In the genomic region with DNA sequence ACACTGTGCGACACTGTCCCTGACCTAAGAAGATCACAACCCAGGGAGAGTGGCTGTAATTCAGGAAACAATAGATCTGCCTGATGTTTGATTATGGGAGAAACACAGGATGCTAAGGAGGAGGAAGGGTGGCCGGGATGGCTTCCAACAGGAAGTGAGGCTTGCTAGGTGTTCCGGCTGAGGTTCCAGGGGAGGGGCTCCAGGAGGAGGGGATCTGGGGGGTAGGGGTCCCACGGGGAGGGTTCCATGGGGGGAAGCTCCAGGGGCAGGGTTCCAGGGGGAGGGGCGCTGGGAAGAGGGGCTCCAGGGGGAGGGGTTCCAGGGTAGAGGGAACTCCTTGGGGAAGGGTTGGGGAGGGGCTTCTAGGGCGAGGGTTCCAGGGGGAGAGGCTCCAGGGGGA, we compare ENCODE assay signal across 19 cellular contexts. TPM values are rescaled to one million over a fixed set of nuclear protein-coding genes. Genes with fewer than 3 reads are reported as not detected.
DNase-seq lines count a peak whose midpoint lies in the region; ATAC-seq and TF ChIP-seq lines count a peak whose summit lies in the region.
"Had no signal": no experiment of that assay in that cellular context is flagged by ENCODE, and none has a peak within 500 bp of the region (broad histone marks: within the 10 kb centered on the region; RNA-seq: fewer than 3 reads in every experiment).

No MANE protein-coding gene starts in this region.

- H3K4me3 ChIP-seq in ascending aorta (no peak overlapping the region), upper lobe of left lung (no peak overlapping the region), neural progenitor cell (no peak overlapping the region)
- H3K4me3 ChIP-seq: K562, SJCRH30 had no signal

- H3K36me3 ChIP-seq in ascending aorta (no peaks in the 10 kb centered on the region), upper lobe of left lung (no peaks in the 10 kb centered on the region), neural progenitor cell (no peaks in the 10 kb centered on the region)
- H3K36me3 ChIP-seq: SJCRH30 had no signal

- peak overlapping the region; percentile 35 to 58 for H3K27ac ChIP-seq in ascending aorta
- H3K27ac ChIP-seq in upper lobe of left lung = peak overlapping the region in 3 of 4 donors; percentile 53 to 79 (median 78)
- no peak overlapping the region for H3K27ac ChIP-seq in neural progenitor cell
- H3K27ac ChIP-seq: 22Rv1, C4-2B, SJCRH30 had no signal

- no peaks in the 10 kb centered on the region for H3K9me3 Mint-ChIP-seq in osteocyte (ENCODE audit: unreplicated experiment)
- H3K9me3 Mint-ChIP-seq in activated T-cell treated with anti-CD3 and anti-CD28 coated beads, Interleukin-2, amount 50 U/mL, for 4 hours = no peaks in the 10 kb centered on the region
- no peaks in the 10 kb centered on the region for H3K9me3 Mint-ChIP-seq in neural progenitor cell
- H3K9me3 Mint-ChIP-seq: H9 had no signal

- DNase-seq in DMS153 (lab: John Stamatoyannopoulos, UW) = peak; percentile 70
- DNase-seq in DMS153 treated with DMSO at 0.1 percent for 48 hours (lab: John Stamatoyannopoulos, UW; ENCODE audit: unreplicated experiment) = no peak
- DNase-seq in ascending aorta (ENCODE audit: low spot score in 2 of 2) = no peak
- no peak for DNase-seq in osteocyte (ENCODE audit: extremely low spot score, unreplicated experiment)
- DNase-seq in upper lobe of left lung = no peak
- DNase-seq in activated T-cell treated with anti-CD3 and anti-CD28 coated beads, Interleukin-2, amount 50 U/mL, for 4 hours = no peak
- no peak for DNase-seq in neural progenitor cell (ENCODE audit: low spot score)
- DNase-seq: AML-193, GF-D8, NCI-H1105, NCI-H1694, NCI-H2107, NCI-H226 had no signal

- no peaks in the 10 kb centered on the region for H3K79me2 ChIP-seq in neural progenitor cell (ENCODE audit: low read depth)

- H3K4me3 Mint-ChIP-seq in osteocyte (ENCODE audit: unreplicated experiment) (no peak overlapping the region), neural progenitor cell (no peak overlapping the region)
- H3K4me3 Mint-ChIP-seq in activated T-cell treated with anti-CD3 and anti-CD28 coated beads, Interleukin-2, amount 50 U/mL, for 4 hours = no peak overlapping the region
- H3K4me3 Mint-ChIP-seq: H9 had no signal

- H4K20me1 ChIP-seq in neural progenitor cell (ENCODE audit: low read depth) = no peaks in the 10 kb centered on the region

- H3K27me3 Mint-ChIP-seq in osteocyte (ENCODE audit: unreplicated experiment) = no peaks in the 10 kb centered on the region
- H3K27me3 Mint-ChIP-seq in activated T-cell treated with anti-CD3 and anti-CD28 coated beads, Interleukin-2, amount 50 U/mL, for 4 hours (ENCODE audit: low read depth) = peaks cover 21% of the 10 kb centered on the region
- H3K27me3 Mint-ChIP-seq in neural progenitor cell (ENCODE audit: insufficient read depth, low read depth) = no peaks in the 10 kb centered on the region

- ATAC-seq in upper lobe of left lung (ENCODE audit: low FRiP score in 2 of 2) (peak in 1 of 2 donors; percentile 9), GM18498 (IDR thresholded peaks at IDR 0.05; ENCODE audit: unreplicated experiment) (no peak)
- no peak for ATAC-seq in activated T-cell treated with anti-CD3 and anti-CD28 coated beads, Interleukin-2, amount 50 U/mL, for 4 hours
- ATAC-seq: K562 had no signal

- H2AFZ ChIP-seq in neural progenitor cell (replicated peaks) = no peak overlapping the region

- H3K4me1 Mint-ChIP-seq in osteocyte (ENCODE audit: unreplicated experiment) (peaks cover 32% of the 10 kb centered on the region), neural progenitor cell (peaks cover 8% of the 10 kb centered on the region)
- H3K4me1 Mint-ChIP-seq in activated T-cell treated with anti-CD3 and anti-CD28 coated beads, Interleukin-2, amount 50 U/mL, for 4 hours (ENCODE audit: low read depth) = no peaks in the 10 kb centered on the region

- 45% methylated on average over 1 to 2 of the region's 6 CpGs for WGBS in upper lobe of left lung, 2 donors

- no peaks in the 10 kb centered on the region for H3F3A ChIP-seq in neural progenitor cell (ENCODE audit: low read depth)

- TF ChIP-seq POLR2A in upper lobe of left lung (IDR thresholded peaks at IDR 0.05) = no peak

- no peaks in the 10 kb centered on the region for H3K9me3 ChIP-seq in ascending aorta
- no peaks in the 10 kb centered on the region for H3K9me3 ChIP-seq in upper lobe of left lung
- no peaks in the 10 kb centered on the region for H3K9me3 ChIP-seq in neural progenitor cell (ENCODE audit: low read depth)
- H3K9me3 ChIP-seq: SJCRH30 had no signal

- H3K27me3 ChIP-seq in ascending aorta = no peaks in the 10 kb centered on the region
- H3K27me3 ChIP-seq in upper lobe of left lung = no peaks in the 10 kb centered on the region
- H3K27me3 ChIP-seq in neural progenitor cell = no peaks in the 10 kb centered on the region
- H3K27me3 ChIP-seq: SJCRH30 had no signal

- no peak overlapping the region for H3K4me2 ChIP-seq in neural progenitor cell

- peaks cover 15 to 42% of the 10 kb centered on the region in 2 donors for H3K4me1 ChIP-seq in ascending aorta
- peaks cover 6 to 18% (median 8%) of the 10 kb centered on the region in 4 donors for H3K4me1 ChIP-seq in upper lobe of left lung
- peaks cover 8% of the 10 kb centered on the region for H3K4me1 ChIP-seq in neural progenitor cell

- no peak overlapping the region for H3K9ac ChIP-seq in neural progenitor cell

- intact Hi-C loops in ascending aorta (cut with DNase I) = loop anchor here (2.0 to 10.0 kb wide), 2 partner anchors 18 to 116 kb away; partner anchors contain the start of gene KIF6

- H3K27ac Mint-ChIP-seq in osteocyte (ENCODE audit: unreplicated experiment) (peak overlapping the region; percentile 43), neural progenitor cell (no peak overlapping the region)

- no peak for TF ChIP-seq EP300 in upper lobe of left lung (IDR thresholded peaks at IDR 0.05)

- H3K36me3 Mint-ChIP-seq in osteocyte (ENCODE audit: unreplicated experiment) (peaks cover 24% of the 10 kb centered on the region), neural progenitor cell (no peaks in the 10 kb centered on the region)
- H3K36me3 Mint-ChIP-seq in activated T-cell treated with anti-CD3 and anti-CD28 coated beads, Interleukin-2, amount 50 U/mL, for 4 hours (ENCODE audit: insufficient read depth) = no peaks in the 10 kb centered on the region

- no peak for TF ChIP-seq CTCF in ascending aorta (IDR thresholded peaks at IDR 0.05)
- no peak for TF ChIP-seq CTCF in osteocyte (IDR thresholded peaks at IDR 0.05)
- no peak for TF ChIP-seq CTCF in upper lobe of left lung (IDR thresholded peaks at IDR 0.05)
- TF ChIP-seq CTCF in neural progenitor cell (IDR thresholded peaks at IDR 0.05) = no peak

RNA-seq across cellular contexts. Expression of gene DAAM2, which starts 48.6 kb away (rescaled TPM):
- total RNA-seq in ascending aorta (44.0 TPM), osteocyte (87.2 and 92.1 TPM in 2 replicates), upper lobe of left lung (10 to 100 TPM; 21.0 to 81.7 (median 31.9) TPM), neural progenitor cell (ENCODE audit: low replicate concordance) (2.1 and 3.2 TPM in 2 replicates)
- total RNA-seq in activated T-cell treated with anti-CD3 and anti-CD28 coated beads, Interleukin-2, amount 50 U/mL, for 4 hours = under 1 TPM in 1 of 3 donors, not detected in 2; 0.05 TPM
